In the genomic region with DNA sequence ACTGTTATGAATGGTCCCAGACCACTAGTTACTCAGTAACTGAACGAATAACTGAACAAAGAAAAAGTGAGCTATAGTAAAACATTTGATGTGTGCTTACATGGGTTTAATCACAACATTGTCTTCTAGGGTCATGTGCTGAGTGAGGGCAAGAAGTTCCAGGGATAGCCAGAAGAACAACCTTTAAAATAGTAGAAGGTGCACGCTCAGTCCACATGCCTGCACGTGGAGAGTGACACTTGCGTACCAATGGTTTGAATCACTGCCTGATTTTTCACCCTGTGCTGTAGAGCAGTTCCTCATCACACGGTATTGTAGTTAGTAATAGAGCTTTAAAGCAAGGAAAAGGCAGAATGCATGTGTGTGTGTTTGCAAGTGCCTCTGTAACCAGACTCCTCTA, we compare ENCODE assay signal across 29 cellular contexts.
"Had no signal": no experiment of that assay in that cellular context is flagged by ENCODE, and none has a peak within 500 bp of the region (broad histone marks: within the 10 kb centered on the region; RNA-seq: fewer than 3 reads in every experiment).

No MANE protein-coding gene starts in this region.

- H3K4me1 ChIP-seq: foreskin keratinocyte, gastroesophageal sphincter, heart right ventricle, spleen, tibial nerve, upper lobe of left lung had no signal

- H3K27me3 ChIP-seq: esophagus muscularis mucosa, foreskin keratinocyte, gastroesophageal sphincter, heart right ventricle, ovary, spleen, tibial nerve, upper lobe of left lung had no signal

- H3K4me3 ChIP-seq: esophagus muscularis mucosa, gastroesophageal sphincter, heart right ventricle, lung, ovary, psoas muscle, skin epidermis, spleen, thoracic aorta, tibial nerve, upper lobe of left lung had no signal

- H3K36me3 ChIP-seq: esophagus muscularis mucosa, gastroesophageal sphincter, heart right ventricle, ovary, spleen, thoracic aorta, tibial nerve, upper lobe of left lung had no signal

- H3K9me3 ChIP-seq: esophagus muscularis mucosa, gastroesophageal sphincter, heart right ventricle, ovary, psoas muscle, spleen, thoracic aorta, tibial nerve, upper lobe of left lung had no signal

- DNase-seq: effector CD8-positive, alpha-beta T cell; endodermal cell; foreskin keratinocyte; glutamatergic neuron; heart right ventricle; hypothalamus; immature natural killer cell; islet precursor cell; kidney glomerular epithelial cell; natural killer cell; occipital lobe; ovary; posterior cingulate gyrus; psoas muscle; right cardiac atrium; spleen; stimulated activated CD4-positive, alpha-beta T cell treated with anti-CD3 and anti-CD28 coated beads, Interleukin-4, amount 100 ng/mL, for 4 hours; stimulated activated naive CD8-positive, alpha-beta T cell treated with anti-CD3 and anti-CD28 coated beads, Interleukin-15, Interleukin-2, amounts not matched to agents 100 U/mL and 50 U/mL, for 24 hours; substantia nigra; upper lobe of left lung had no signal

- H3K27ac ChIP-seq: foreskin keratinocyte, heart right ventricle, ovary, psoas muscle, skin epidermis, spleen, thoracic aorta, tibial nerve, upper lobe of left lung had no signal

- ATAC-seq: foreskin keratinocyte; gastroesophageal sphincter; heart right ventricle; natural killer cell; psoas muscle; right cardiac atrium; stimulated activated memory B cell treated with anti-CD40 and anti-IgM and Interleukin-4, amounts not matched to agents 10 μg/mL and 1 μg/mL and 100 μg/mL, for 72 hours; stimulated activated naive CD8-positive, alpha-beta T cell treated with anti-CD3 and anti-CD28 coated beads, Interleukin-15, Interleukin-2, amounts not matched to agents 100 U/mL and 50 U/mL, for 24 hours had no signal

- FAIRE-seq: colon, urothelium cell line had no signal
